Comparison of ENCODE assay signal across 1 cellular context in the genomic region with DNA sequence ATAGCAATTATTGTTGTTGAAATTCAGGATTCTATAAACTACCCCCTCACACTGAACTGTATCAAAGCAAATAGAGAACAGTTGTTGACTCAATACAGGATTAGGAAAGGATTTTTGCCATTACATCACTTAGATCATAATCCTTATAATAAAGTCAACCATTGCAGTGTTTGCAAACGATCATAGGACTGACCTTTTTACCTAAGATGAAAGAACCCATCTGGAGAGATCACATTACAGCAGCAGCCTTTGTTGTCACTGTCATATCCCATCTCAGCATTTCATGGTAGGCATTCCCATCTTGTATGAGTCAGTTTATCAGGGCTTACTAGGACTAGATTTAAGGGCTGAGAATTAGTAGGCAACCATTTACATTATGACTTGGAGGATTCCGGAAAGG.
A peak's percentile ranks its signal among the peaks of the same experiment; 100 is the strongest.
TF ChIP-seq lines count a peak whose summit lies in the region.

No MANE protein-coding gene starts in this region.

TF ChIP-seq in HepG2, 621 proteins besides CTCF, POLR2A, EP300 and RAD21 (continued from another document and continues in another):
- no peak for TF ChIP-seq DMAP1 (CRISPR knock-in tag; IDR thresholded peaks at IDR 0.05)
- TF ChIP-seq, protein P1, sequence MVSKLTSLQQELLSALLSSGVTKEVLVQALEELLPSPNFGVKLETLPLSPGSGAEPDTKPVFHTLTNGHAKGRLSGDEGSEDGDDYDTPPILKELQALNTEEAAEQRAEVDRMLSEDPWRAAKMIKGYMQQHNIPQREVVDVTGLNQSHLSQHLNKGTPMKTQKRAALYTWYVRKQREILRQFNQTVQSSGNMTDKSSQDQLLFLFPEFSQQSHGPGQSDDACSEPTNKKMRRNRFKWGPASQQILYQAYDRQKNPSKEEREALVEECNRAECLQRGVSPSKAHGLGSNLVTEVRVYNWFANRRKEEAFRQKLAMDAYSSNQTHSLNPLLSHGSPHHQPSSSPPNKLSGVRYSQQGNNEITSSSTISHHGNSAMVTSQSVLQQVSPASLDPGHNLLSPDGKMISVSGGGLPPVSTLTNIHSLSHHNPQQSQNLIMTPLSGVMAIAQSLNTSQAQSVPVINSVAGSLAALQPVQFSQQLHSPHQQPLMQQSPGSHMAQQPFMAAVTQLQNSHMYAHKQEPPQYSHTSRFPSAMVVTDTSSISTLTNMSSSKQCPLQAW (CRISPR knock-in tag; IDR thresholded peaks at IDR 0.05), result no peak
- TF ChIP-seq TAF15 (IDR thresholded peaks at IDR 0.05; ENCODE audit: low read depth, low read length, poor library complexity, severe bottlenecking), result no peak
- TF ChIP-seq ISX (CRISPR knock-in tag; conservative IDR thresholded peaks at IDR 0.05), result no peak
- peak; percentile 99 for TF ChIP-seq SIX1 (CRISPR knock-in tag; IDR thresholded peaks at IDR 0.05; ENCODE audit: borderline replicate concordance)
- no peak for TF ChIP-seq ZNF124 (CRISPR knock-in tag; IDR thresholded peaks at IDR 0.05)
- TF ChIP-seq ARNT2 (CRISPR knock-in tag; IDR thresholded peaks at IDR 0.05; ENCODE audit: low read depth), result no peak
- TF ChIP-seq, protein P2, sequence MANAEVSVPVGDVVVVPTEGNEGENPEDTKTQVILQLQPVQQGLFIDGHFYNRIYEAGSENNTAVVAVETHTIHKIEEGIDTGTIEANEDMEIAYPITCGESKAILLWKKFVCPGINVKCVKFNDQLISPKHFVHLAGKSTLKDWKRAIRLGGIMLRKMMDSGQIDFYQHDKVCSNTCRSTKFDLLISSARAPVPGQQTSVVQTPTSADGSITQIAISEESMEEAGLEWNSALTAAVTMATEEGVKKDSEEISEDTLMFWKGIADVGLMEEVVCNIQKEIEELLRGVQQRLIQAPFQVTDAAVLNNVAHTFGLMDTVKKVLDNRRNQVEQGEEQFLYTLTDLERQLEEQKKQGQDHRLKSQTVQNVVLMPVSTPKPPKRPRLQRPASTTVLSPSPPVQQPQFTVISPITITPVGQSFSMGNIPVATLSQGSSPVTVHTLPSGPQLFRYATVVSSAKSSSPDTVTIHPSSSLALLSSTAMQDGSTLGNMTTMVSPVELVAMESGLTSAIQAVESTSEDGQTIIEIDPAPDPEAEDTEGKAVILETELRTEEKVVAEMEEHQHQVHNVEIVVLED (CRISPR knock-in tag; IDR thresholded peaks at IDR 0.05; ENCODE audit: borderline replicate concordance), result no peak
- TF ChIP-seq, protein P3, sequence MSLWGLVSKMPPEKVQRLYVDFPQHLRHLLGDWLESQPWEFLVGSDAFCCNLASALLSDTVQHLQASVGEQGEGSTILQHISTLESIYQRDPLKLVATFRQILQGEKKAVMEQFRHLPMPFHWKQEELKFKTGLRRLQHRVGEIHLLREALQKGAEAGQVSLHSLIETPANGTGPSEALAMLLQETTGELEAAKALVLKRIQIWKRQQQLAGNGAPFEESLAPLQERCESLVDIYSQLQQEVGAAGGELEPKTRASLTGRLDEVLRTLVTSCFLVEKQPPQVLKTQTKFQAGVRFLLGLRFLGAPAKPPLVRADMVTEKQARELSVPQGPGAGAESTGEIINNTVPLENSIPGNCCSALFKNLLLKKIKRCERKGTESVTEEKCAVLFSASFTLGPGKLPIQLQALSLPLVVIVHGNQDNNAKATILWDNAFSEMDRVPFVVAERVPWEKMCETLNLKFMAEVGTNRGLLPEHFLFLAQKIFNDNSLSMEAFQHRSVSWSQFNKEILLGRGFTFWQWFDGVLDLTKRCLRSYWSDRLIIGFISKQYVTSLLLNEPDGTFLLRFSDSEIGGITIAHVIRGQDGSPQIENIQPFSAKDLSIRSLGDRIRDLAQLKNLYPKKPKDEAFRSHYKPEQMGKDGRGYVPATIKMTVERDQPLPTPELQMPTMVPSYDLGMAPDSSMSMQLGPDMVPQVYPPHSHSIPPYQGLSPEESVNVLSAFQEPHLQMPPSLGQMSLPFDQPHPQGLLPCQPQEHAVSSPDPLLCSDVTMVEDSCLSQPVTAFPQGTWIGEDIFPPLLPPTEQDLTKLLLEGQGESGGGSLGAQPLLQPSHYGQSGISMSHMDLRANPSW (CRISPR knock-in tag; IDR thresholded peaks at IDR 0.05; ENCODE audit: borderline replicate concordance), result no peak
- no peak for TF ChIP-seq ZNF768 (CRISPR knock-in tag; IDR thresholded peaks at IDR 0.05)
- TF ChIP-seq, protein P4, sequence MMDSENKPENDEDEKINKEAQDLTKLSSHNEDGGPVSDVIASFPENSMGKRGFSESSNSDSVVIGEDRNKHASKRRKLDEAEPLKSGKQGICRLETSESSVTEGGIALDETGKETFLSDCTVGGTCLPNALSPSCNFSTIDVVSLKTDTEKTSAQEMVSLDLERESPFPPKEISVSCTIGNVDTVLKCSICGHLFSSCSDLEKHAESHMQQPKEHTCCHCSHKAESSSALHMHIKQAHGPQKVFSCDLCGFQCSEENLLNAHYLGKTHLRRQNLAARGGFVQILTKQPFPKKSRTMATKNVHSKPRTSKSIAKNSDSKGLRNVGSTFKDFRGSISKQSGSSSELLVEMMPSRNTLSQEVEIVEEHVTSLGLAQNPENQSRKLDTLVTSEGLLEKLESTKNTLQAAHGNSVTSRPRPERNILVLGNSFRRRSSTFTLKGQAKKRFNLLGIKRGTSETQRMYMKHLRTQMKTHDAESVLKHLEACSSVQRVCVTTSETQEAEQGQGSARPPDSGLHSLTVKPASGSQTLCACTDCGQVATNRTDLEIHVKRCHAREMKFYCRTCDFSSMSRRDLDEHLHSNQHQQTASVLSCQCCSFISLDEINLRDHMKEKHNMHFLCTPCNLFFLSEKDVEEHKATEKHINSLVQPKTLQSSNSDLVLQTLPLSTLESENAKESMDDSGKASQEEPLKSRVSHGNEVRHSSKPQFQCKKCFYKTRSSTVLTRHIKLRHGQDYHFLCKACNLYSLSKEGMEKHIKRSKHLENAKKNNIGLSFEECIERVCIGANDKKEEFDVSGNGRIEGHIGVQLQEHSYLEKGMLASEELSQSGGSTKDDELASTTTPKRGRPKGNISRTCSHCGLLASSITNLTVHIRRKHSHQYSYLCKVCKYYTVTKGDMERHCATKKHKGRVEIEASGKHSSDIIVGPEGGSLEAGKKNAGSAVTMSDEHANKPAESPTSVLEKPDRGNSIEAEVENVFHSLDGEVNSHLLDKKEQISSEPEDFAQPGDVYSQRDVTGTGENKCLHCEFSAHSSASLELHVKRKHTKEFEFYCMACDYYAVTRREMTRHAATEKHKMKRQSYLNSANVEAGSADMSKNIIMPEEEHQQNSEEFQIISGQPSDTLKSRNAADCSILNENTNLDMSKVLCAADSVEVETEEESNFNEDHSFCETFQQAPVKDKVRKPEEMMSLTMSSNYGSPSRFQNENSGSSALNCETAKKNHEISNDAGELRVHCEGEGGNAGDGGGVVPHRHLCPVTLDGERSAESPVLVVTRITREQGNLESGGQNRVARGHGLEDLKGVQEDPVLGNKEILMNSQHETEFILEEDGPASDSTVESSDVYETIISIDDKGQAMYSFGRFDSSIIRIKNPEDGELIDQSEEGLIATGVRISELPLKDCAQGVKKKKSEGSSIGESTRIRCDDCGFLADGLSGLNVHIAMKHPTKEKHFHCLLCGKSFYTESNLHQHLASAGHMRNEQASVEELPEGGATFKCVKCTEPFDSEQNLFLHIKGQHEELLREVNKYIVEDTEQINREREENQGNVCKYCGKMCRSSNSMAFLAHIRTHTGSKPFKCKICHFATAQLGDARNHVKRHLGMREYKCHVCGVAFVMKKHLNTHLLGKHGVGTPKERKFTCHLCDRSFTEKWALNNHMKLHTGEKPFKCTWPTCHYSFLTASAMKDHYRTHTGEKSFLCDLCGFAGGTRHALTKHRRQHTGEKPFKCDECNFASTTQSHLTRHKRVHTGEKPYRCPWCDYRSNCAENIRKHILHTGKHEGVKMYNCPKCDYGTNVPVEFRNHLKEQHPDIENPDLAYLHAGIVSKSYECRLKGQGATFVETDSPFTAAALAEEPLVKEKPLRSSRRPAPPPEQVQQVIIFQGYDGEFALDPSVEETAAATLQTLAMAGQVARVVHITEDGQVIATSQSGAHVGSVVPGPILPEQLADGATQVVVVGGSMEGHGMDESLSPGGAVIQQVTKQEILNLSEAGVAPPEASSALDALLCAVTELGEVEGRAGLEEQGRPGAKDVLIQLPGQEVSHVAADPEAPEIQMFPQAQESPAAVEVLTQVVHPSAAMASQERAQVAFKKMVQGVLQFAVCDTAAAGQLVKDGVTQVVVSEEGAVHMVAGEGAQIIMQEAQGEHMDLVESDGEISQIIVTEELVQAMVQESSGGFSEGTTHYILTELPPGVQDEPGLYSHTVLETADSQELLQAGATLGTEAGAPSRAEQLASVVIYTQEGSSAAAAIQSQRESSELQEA (CRISPR knock-in tag; IDR thresholded peaks at IDR 0.05; ENCODE audit: not compliant biosample characterization), result no peak
- TF ChIP-seq ZNF546 (CRISPR knock-in tag; conservative IDR thresholded peaks at IDR 0.05), result no peak
- TF ChIP-seq DNMT1 (CRISPR knock-in tag; IDR thresholded peaks at IDR 0.05), result no peak
- no peak for TF ChIP-seq ZNF530 (CRISPR knock-in tag; IDR thresholded peaks at IDR 0.05; ENCODE audit: low read depth)
- TF ChIP-seq CREM (IDR thresholded peaks at IDR 0.05), result peak; percentile 92
- TF ChIP-seq CREM (CRISPR knock-in tag; IDR thresholded peaks at IDR 0.05), result no peak
- TF ChIP-seq ZNF761 (CRISPR knock-in tag; conservative IDR thresholded peaks at IDR 0.05), result 0 out of 2 replicates have a peak, but pooled peaks have one; percentile 51
- TF ChIP-seq, protein P5, sequence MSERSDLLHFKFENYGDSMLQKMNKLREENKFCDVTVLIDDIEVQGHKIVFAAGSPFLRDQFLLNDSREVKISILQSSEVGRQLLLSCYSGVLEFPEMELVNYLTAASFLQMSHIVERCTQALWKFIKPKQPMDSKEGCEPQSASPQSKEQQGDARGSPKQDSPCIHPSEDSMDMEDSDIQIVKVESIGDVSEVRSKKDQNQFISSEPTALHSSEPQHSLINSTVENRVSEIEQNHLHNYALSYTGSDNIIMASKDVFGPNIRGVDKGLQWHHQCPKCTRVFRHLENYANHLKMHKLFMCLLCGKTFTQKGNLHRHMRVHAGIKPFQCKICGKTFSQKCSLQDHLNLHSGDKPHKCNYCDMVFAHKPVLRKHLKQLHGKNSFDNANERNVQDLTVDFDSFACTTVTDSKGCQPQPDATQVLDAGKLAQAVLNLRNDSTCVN (CRISPR knock-in tag; IDR thresholded peaks at IDR 0.05; ENCODE audit: borderline replicate concordance), result no peak
- TF ChIP-seq GZF1 (CRISPR knock-in tag; IDR thresholded peaks at IDR 0.05), result no peak
- no peak for TF ChIP-seq ONECUT2 (CRISPR knock-in tag; IDR thresholded peaks at IDR 0.05)
- TF ChIP-seq MATR3 (CRISPR knock-in tag; IDR thresholded peaks at IDR 0.05), result no peak
- 0 out of 2 replicates have a peak, but pooled peaks have one; percentile 37 for TF ChIP-seq TGIF2 (CRISPR knock-in tag; IDR thresholded peaks at IDR 0.05)
- TF ChIP-seq ZNF446 (CRISPR knock-in tag; IDR thresholded peaks at IDR 0.05), result no peak
- TF ChIP-seq ZNF121 (CRISPR knock-in tag; IDR thresholded peaks at IDR 0.05), result no peak
- TF ChIP-seq, protein P6, sequence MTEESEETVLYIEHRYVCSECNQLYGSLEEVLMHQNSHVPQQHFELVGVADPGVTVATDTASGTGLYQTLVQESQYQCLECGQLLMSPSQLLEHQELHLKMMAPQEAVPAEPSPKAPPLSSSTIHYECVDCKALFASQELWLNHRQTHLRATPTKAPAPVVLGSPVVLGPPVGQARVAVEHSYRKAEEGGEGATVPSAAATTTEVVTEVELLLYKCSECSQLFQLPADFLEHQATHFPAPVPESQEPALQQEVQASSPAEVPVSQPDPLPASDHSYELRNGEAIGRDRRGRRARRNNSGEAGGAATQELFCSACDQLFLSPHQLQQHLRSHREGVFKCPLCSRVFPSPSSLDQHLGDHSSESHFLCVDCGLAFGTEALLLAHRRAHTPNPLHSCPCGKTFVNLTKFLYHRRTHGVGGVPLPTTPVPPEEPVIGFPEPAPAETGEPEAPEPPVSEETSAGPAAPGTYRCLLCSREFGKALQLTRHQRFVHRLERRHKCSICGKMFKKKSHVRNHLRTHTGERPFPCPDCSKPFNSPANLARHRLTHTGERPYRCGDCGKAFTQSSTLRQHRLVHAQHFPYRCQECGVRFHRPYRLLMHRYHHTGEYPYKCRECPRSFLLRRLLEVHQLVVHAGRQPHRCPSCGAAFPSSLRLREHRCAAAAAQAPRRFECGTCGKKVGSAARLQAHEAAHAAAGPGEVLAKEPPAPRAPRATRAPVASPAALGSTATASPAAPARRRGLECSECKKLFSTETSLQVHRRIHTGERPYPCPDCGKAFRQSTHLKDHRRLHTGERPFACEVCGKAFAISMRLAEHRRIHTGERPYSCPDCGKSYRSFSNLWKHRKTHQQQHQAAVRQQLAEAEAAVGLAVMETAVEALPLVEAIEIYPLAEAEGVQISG (CRISPR knock-in tag; IDR thresholded peaks at IDR 0.05), result no peak
- peak; percentile 35; the same call in 1 of the 2 replicates for TF ChIP-seq ZNF205 (CRISPR knock-in tag; IDR thresholded peaks at IDR 0.05)
- TF ChIP-seq ZNF709 (CRISPR knock-in tag; IDR thresholded peaks at IDR 0.05), result no peak
- TF ChIP-seq, protein P7, sequence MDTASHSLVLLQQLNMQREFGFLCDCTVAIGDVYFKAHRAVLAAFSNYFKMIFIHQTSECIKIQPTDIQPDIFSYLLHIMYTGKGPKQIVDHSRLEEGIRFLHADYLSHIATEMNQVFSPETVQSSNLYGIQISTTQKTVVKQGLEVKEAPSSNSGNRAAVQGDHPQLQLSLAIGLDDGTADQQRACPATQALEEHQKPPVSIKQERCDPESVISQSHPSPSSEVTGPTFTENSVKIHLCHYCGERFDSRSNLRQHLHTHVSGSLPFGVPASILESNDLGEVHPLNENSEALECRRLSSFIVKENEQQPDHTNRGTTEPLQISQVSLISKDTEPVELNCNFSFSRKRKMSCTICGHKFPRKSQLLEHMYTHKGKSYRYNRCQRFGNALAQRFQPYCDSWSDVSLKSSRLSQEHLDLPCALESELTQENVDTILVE (CRISPR knock-in tag; IDR thresholded peaks at IDR 0.05), result peak; percentile 55; the same call in 1 of the 2 replicates
- TF ChIP-seq GATA4 (IDR thresholded peaks at IDR 0.05; ENCODE audit: borderline replicate concordance, low read depth), result peak; percentile 50; the same call in 1 of the 2 replicates
- no peak for TF ChIP-seq NFE2L2 (IDR thresholded peaks at IDR 0.05; ENCODE audit: low read length)
- TF ChIP-seq, protein P8, sequence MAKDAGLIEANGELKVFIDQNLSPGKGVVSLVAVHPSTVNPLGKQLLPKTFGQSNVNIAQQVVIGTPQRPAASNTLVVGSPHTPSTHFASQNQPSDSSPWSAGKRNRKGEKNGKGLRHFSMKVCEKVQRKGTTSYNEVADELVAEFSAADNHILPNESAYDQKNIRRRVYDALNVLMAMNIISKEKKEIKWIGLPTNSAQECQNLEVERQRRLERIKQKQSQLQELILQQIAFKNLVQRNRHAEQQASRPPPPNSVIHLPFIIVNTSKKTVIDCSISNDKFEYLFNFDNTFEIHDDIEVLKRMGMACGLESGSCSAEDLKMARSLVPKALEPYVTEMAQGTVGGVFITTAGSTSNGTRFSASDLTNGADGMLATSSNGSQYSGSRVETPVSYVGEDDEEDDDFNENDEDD (CRISPR knock-in tag; IDR thresholded peaks at IDR 0.05; ENCODE audit: borderline replicate concordance), result no peak
- TF ChIP-seq SMARCC2 (IDR thresholded peaks at IDR 0.05), result no peak
- peak; percentile 96 for TF ChIP-seq GATAD2A (CRISPR knock-in tag; IDR thresholded peaks at IDR 0.05)
- TF ChIP-seq STAT5B (CRISPR knock-in tag; IDR thresholded peaks at IDR 0.05), result no peak
- TF ChIP-seq SSRP1 (CRISPR knock-in tag; IDR thresholded peaks at IDR 0.05), result 0 out of 2 replicates have a peak, but pooled peaks have one; percentile 65
- TF ChIP-seq, protein P9, sequence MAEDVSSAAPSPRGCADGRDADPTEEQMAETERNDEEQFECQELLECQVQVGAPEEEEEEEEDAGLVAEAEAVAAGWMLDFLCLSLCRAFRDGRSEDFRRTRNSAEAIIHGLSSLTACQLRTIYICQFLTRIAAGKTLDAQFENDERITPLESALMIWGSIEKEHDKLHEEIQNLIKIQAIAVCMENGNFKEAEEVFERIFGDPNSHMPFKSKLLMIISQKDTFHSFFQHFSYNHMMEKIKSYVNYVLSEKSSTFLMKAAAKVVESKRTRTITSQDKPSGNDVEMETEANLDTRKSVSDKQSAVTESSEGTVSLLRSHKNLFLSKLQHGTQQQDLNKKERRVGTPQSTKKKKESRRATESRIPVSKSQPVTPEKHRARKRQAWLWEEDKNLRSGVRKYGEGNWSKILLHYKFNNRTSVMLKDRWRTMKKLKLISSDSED (CRISPR knock-in tag; IDR thresholded peaks at IDR 0.05), result no peak
- TF ChIP-seq SETDB1 (CRISPR knock-in tag; IDR thresholded peaks at IDR 0.05; ENCODE audit: borderline replicate concordance), result no peak
